ENCODE assay signal across 15 cellular contexts in the genomic region with DNA sequence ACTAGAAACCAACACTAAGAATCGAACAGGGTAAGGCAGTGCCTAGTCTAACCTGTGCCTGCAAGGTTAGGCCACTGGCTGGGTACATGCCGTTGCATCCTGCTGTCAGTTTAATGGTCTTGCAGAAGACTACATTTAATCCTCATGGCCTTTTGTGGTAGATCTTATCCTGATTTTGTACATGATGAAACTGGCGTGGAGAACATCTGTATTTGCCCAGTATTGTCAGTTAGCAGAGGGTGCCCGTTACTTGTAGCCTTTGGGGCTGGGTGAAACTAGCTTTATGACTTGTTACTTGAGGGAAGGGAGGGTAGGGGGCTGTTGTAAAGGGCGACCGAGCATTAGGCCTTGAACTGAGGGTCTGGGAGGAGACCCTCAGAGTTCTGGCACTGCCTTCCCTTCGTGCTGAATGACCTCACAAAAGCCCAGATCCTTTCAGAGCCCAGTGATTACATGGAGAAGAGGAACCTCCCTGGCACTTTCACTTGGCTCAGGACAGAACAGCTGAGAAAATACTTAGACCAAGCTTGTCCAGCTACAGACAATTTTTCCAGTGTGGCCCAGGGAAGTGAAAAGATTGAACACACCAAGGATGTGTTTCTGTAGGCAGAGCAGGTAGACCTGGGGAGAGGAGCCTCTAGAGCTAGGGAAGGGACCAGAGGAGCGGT. TPM values are rescaled to one million over a fixed set of nuclear protein-coding genes. Genes with fewer than 3 reads are reported as not detected.
A peak's percentile ranks its signal among the peaks of the same experiment; 100 is the strongest.
DNase-seq lines count a peak whose midpoint lies in the region; ATAC-seq and TF ChIP-seq lines count a peak whose summit lies in the region.
"Had no signal": no experiment of that assay in that cellular context is flagged by ENCODE, and none has a peak within 500 bp of the region (broad histone marks: within the 10 kb centered on the region; RNA-seq: fewer than 3 reads in every experiment).

No MANE protein-coding gene starts in this region.

- H2BK5ac ChIP-seq in H9 (ENCODE audit: insufficient read length, low read length): no peak overlapping the region
- no peak overlapping the region for H2BK5ac ChIP-seq in mesendoderm (ENCODE audit: low read length)

- H3K23ac ChIP-seq in H9 (ENCODE audit: insufficient read length, low read depth, low read length) (no peak overlapping the region), mesendoderm (ENCODE audit: low read length) (no peak overlapping the region)

- no peaks in the 10 kb centered on the region for H3K79me1 ChIP-seq in H9 (ENCODE audit: insufficient read depth, low read depth, low read length, poor library complexity, severe bottlenecking)
- H3K79me1 ChIP-seq in mesendoderm (ENCODE audit: low read length): peaks cover 3% of the 10 kb centered on the region

- no peaks in the 10 kb centered on the region for H3K27me3 ChIP-seq in CD4-positive, CD25-positive, alpha-beta regulatory T cell (ENCODE audit: control insufficient read depth, insufficient read depth, low read length)
- no peaks in the 10 kb centered on the region for H3K27me3 ChIP-seq in H9 (ENCODE audit: insufficient read depth, low read length)
- no peaks in the 10 kb centered on the region for H3K27me3 ChIP-seq in RWPE2 (ENCODE audit: insufficient read depth, poor library complexity, severe bottlenecking)
- no peaks in the 10 kb centered on the region for H3K27me3 ChIP-seq in mesendoderm (ENCODE audit: insufficient read depth, low read length, poor library complexity)
- H3K27me3 ChIP-seq: suprapubic skin had no signal

- H3K56ac ChIP-seq in H9 (ENCODE audit: insufficient read length, low read depth, low read length) (no peak overlapping the region), mesendoderm (ENCODE audit: low read length) (no peak overlapping the region)

- H3K4me1 Mint-ChIP-seq in CD4-positive, CD25-positive, alpha-beta regulatory T cell: peaks cover 9 to 17% (median 15%) of the 10 kb centered on the region in 4 donors
- H3K4me1 Mint-ChIP-seq in H9: no peaks in the 10 kb centered on the region

- H2AK5ac ChIP-seq in H9 (ENCODE audit: insufficient read length, low read length) (no peak overlapping the region), mesendoderm (ENCODE audit: low read length) (no peak overlapping the region)

- H3K4me2 ChIP-seq in H9 (ENCODE audit: insufficient read depth, insufficient read length, low read length): no peak overlapping the region
- H3K4me2 ChIP-seq in mesendoderm (ENCODE audit: low read length): no peak overlapping the region

- ATAC-seq in CD4-positive, CD25-positive, alpha-beta regulatory T cell (ENCODE audit: low read depth in 2 of 2): no peak
- peak; percentile 51 for ATAC-seq in RWPE2 (ENCODE audit: low read depth)
- no peak for ATAC-seq in GM18519 (IDR thresholded peaks at IDR 0.05; ENCODE audit: low FRiP score, unreplicated experiment)
- ATAC-seq: lower lobe of right lung, T-cell had no signal

- TF ChIP-seq CTCF in H9 (conservative IDR thresholded peaks at IDR 0.05) (no peak), RWPE2 (IDR thresholded peaks at IDR 0.05; ENCODE audit: poor library complexity, severe bottlenecking) (no peak)

- no peak overlapping the region for H3K18ac ChIP-seq in H9 (ENCODE audit: insufficient read length, low read depth, low read length)
- H3K18ac ChIP-seq in mesendoderm (ENCODE audit: low read length): no peak overlapping the region

- H3K27me3 Mint-ChIP-seq in CD4-positive, CD25-positive, alpha-beta regulatory T cell: no peaks in the 10 kb centered on the region
- H3K27me3 Mint-ChIP-seq in H9 (ENCODE audit: low read depth): no peaks in the 10 kb centered on the region
- H3K27me3 Mint-ChIP-seq: CD4-positive, alpha-beta T cell; IgD-negative memory B cell; T-cell had no signal

- DNase-seq in CD4-positive, CD25-positive, alpha-beta regulatory T cell: no peak
- DNase-seq in H9 (no peak), RWPE2 (ENCODE audit: low spot score) (no peak), erythroblast (lab: John Stamatoyannopoulos, UW) (peak; percentile 48 to 64), mesendoderm (no peak), NCI-H226 (no peak), posterior vena cava (ENCODE audit: low spot score) (no peak)
- DNase-seq: CD4-positive, alpha-beta T cell; lower lobe of right lung; NCI-H2029 treated with DMSO at 0.1 percent for 48 hours; nucleus accumbens; T-cell had no signal

- H2BK120ac ChIP-seq in H9 (ENCODE audit: low read depth, low read length, poor library complexity, severe bottlenecking) (no peak overlapping the region), mesendoderm (ENCODE audit: low read depth, low read length) (no peak overlapping the region)

- no CpG with 5 or more reads among the region's 8 CpGs for WGBS in H9 (ENCODE audit: extremely low coverage, insufficient read length, low lambda C conversion rate)
- no CpG with 5 or more reads among the region's 8 CpGs for WGBS in mesendoderm (ENCODE audit: extremely low coverage, insufficient coverage, low lambda C conversion rate)

- H3K27ac ChIP-seq in CD4-positive, CD25-positive, alpha-beta regulatory T cell (ENCODE audit: insufficient read depth, low read length, poor library complexity, severe bottlenecking): no peak overlapping the region
- H3K27ac ChIP-seq in H9 (ENCODE audit: insufficient read length, low read depth, low read length): no peak overlapping the region
- peak overlapping the region; percentile 21 for H3K27ac ChIP-seq in RWPE2 (ENCODE audit: poor library complexity, severe bottlenecking)
- H3K27ac ChIP-seq in mesendoderm (ENCODE audit: low read depth, low read length): no peak overlapping the region
- H3K27ac ChIP-seq: lower lobe of right lung, suprapubic skin had no signal

- no peak overlapping the region for H2BK20ac ChIP-seq in H9 (ENCODE audit: low read depth, low read length, poor library complexity, severe bottlenecking)

- H3K36me3 Mint-ChIP-seq in CD4-positive, CD25-positive, alpha-beta regulatory T cell: peaks cover 33% of the 10 kb centered on the region
- peaks cover 30 to 53% (median 35%) of the 10 kb centered on the region in 3 experiments; a peak in 6 of 7 replicates for H3K36me3 Mint-ChIP-seq in H9 (ENCODE audit: insufficient read depth in 1 of 3, low read depth in 3 of 3)

- H4K20me1 ChIP-seq in H9 (ENCODE audit: control insufficient read depth, insufficient read depth, insufficient read length): no peaks in the 10 kb centered on the region

- H3K4me3 Mint-ChIP-seq in CD4-positive, CD25-positive, alpha-beta regulatory T cell: no peak overlapping the region
- no peak overlapping the region for H3K4me3 Mint-ChIP-seq in H9
- H3K4me3 Mint-ChIP-seq: CD4-positive, alpha-beta T cell; IgD-negative memory B cell; T-cell had no signal

- no peak overlapping the region for H3K14ac ChIP-seq in H9 (ENCODE audit: insufficient read depth, low read length)

- H3K4me3 ChIP-seq in CD4-positive, CD25-positive, alpha-beta regulatory T cell (ENCODE audit: low read depth, low read length): no peak overlapping the region
- no peak overlapping the region for H3K4me3 ChIP-seq in RWPE2 (ENCODE audit: severe bottlenecking)
- H3K4me3 ChIP-seq in mesendoderm (ENCODE audit: low read length): no peak overlapping the region
- H3K4me3 ChIP-seq: lower lobe of right lung, suprapubic skin had no signal

- no peaks in the 10 kb centered on the region for H3K4me1 ChIP-seq in CD4-positive, CD25-positive, alpha-beta regulatory T cell (ENCODE audit: control insufficient read depth, insufficient read depth, low read length, poor library complexity, severe bottlenecking)
- H3K4me1 ChIP-seq in H9 (ENCODE audit: insufficient read depth, low read length) (no peaks in the 10 kb centered on the region), RWPE2 (ENCODE audit: insufficient read depth, poor library complexity, severe bottlenecking) (peaks cover 6% of the 10 kb centered on the region), mesendoderm (ENCODE audit: control insufficient read depth, low read depth, low read length) (no peaks in the 10 kb centered on the region)
- H3K4me1 ChIP-seq: suprapubic skin had no signal

- no peak overlapping the region for H4K91ac ChIP-seq in H9 (ENCODE audit: insufficient read length, low read depth, low read length)

- H3K9ac ChIP-seq in H9 (ENCODE audit: extremely low read depth, insufficient read length, low read length) (no peak overlapping the region), mesendoderm (ENCODE audit: low read length) (no peak overlapping the region)

- no peak for TF ChIP-seq POLR2A in erythroblast (IDR thresholded peaks at IDR 0.05; ENCODE audit: low read length)

- H3K79me2 ChIP-seq in H9 (ENCODE audit: insufficient read depth, low read length) (no peaks in the 10 kb centered on the region), mesendoderm (ENCODE audit: control insufficient read depth, insufficient read depth, low read length) (no peaks in the 10 kb centered on the region)

- H4K5ac ChIP-seq in H9 (ENCODE audit: insufficient read length, low read depth, low read length): no peak overlapping the region
- no peak overlapping the region for H4K5ac ChIP-seq in mesendoderm (ENCODE audit: low read length)

- H2BK12ac ChIP-seq in H9 (ENCODE audit: insufficient read length, low read depth, low read length): no peak overlapping the region

- no peaks in the 10 kb centered on the region for H3K9me3 ChIP-seq in CD4-positive, CD25-positive, alpha-beta regulatory T cell (ENCODE audit: control insufficient read depth in 2 of 2, low read length in 2 of 2)
- H3K9me3 ChIP-seq in H9 (ENCODE audit: control insufficient read depth, low read depth, low read length) (no peaks in the 10 kb centered on the region), RWPE2 (ENCODE audit: severe bottlenecking) (no peaks in the 10 kb centered on the region)
- H3K9me3 ChIP-seq: lower lobe of right lung, suprapubic skin had no signal

- peak overlapping the region; percentile 31 to 77 (median 38) for H3K27ac Mint-ChIP-seq in CD4-positive, CD25-positive, alpha-beta regulatory T cell
- H3K27ac Mint-ChIP-seq in H9: peak overlapping the region in 2 of 3 experiments; percentile 28 to 30; a peak in 2 of 7 replicates
- H3K27ac Mint-ChIP-seq: CD4-positive, alpha-beta T cell had no signal

- no peaks in the 10 kb centered on the region for H3K9me3 Mint-ChIP-seq in CD4-positive, CD25-positive, alpha-beta regulatory T cell
- H3K9me3 Mint-ChIP-seq in H9: no peaks in the 10 kb centered on the region
- H3K9me3 Mint-ChIP-seq: CD4-positive, alpha-beta T cell; IgD-negative memory B cell; T-cell had no signal

- no peak overlapping the region for H3K4ac ChIP-seq in H9 (ENCODE audit: low read depth, low read length)
- no peak overlapping the region for H3K4ac ChIP-seq in mesendoderm (ENCODE audit: low read depth, low read length)

- no peak overlapping the region for H2AFZ ChIP-seq in H9 (ENCODE audit: low read length)

- H4K8ac ChIP-seq in H9 (replicated peaks; ENCODE audit: insufficient read length, low read depth, low read length): no peak overlapping the region
- no peak overlapping the region for H4K8ac ChIP-seq in mesendoderm (ENCODE audit: low read depth, low read length)

- H2BK15ac ChIP-seq in H9 (ENCODE audit: low read depth, low read length) (no peak overlapping the region), mesendoderm (replicated peaks; ENCODE audit: low read depth) (no peak overlapping the region)

- H3K23me2 ChIP-seq in H9 (ENCODE audit: insufficient read length, low read depth, low read length, poor library complexity, severe bottlenecking): no peaks in the 10 kb centered on the region

- H3T11ph ChIP-seq in H9 (ENCODE audit: low read length): no peak overlapping the region

- peaks cover 49% of the 10 kb centered on the region for H3K36me3 ChIP-seq in CD4-positive, CD25-positive, alpha-beta regulatory T cell (ENCODE audit: control insufficient read depth, insufficient read depth, low read length)
- peaks cover 44% of the 10 kb centered on the region for H3K36me3 ChIP-seq in RWPE2 (ENCODE audit: low read depth)
- peaks cover 12% of the 10 kb centered on the region for H3K36me3 ChIP-seq in mesendoderm (ENCODE audit: control insufficient read depth, insufficient read depth, low read length)

- intact Hi-C loops in posterior vena cava (cut with DNase I): no loop called here

RNA-seq across cellular contexts. Expression of a gene that starts 19.5 kb away (rescaled TPM):
- 130 TPM for total RNA-seq in CD4-positive, CD25-positive, alpha-beta regulatory T cell
- 10 to 100 TPM; 18.1 to 30.7 (median 24.9) TPM for polyA plus RNA-seq in CD4-positive, CD25-positive, alpha-beta regulatory T cell
- total RNA-seq in H9 (2021): 120 and 123 TPM in 2 replicates
- polyA plus RNA-seq in mesendoderm (2013, experiment 1 of 2): 69.0 TPM
- polyA plus RNA-seq in mesendoderm (2013, experiment 2 of 2): 68.0 TPM
- total RNA-seq in posterior vena cava: 10 to 100 TPM; 41.0 to 43.6 TPM

RNA-seq across cellular contexts. Expression of a gene that starts 55.6 kb away (rescaled TPM):
- total RNA-seq in CD4-positive, CD25-positive, alpha-beta regulatory T cell: not detected
- not detected for polyA plus RNA-seq in CD4-positive, CD25-positive, alpha-beta regulatory T cell
- not detected in 2 replicates for total RNA-seq in H9 (2021)
- not detected for polyA plus RNA-seq in mesendoderm (2013, experiment 1 of 2)
- polyA plus RNA-seq in mesendoderm (2013, experiment 2 of 2): 3.1 TPM
- total RNA-seq in posterior vena cava: not detected
- total RNA-seq: CD4-positive, alpha-beta T cell; T-cell had no signal
- polyA plus RNA-seq: IgD-negative memory B cell had no signal

Comparison
In these comparisons a context has a peak if more than half of its experiments do, and no peak if none do; other contexts are left out.
1. DNase-seq: peak in erythroblast (2 of 2); none in CD4-positive, CD25-positive, alpha-beta regulatory T cell (0 of 3), H9 (single experiment), RWPE2 (single experiment), mesendoderm (single experiment), NCI-H226 (single experiment) and posterior vena cava (single experiment).